Comparison of ENCODE assay signal across 1 cellular context in genomic region chr7:123622660-123623386, GRCh38.
TF ChIP-seq lines count a peak whose summit lies in the region.

No MANE protein-coding gene starts in this region.

TF ChIP-seq in liver, 16 proteins besides CTCF, POLR2A, EP300 and RAD21 (continued from another document):
- TF ChIP-seq ZBTB33 (IDR thresholded peaks at IDR 0.05) (peak; percentile 14), ATF3 (IDR thresholded peaks at IDR 0.05) (peak; percentile 57), GABPA (IDR thresholded peaks at IDR 0.05 in 1 of 2, conservative IDR thresholded peaks at IDR 0.05 in 1 of 2) (no peak), RXRA (IDR thresholded peaks at IDR 0.05) (peak; percentile 44 to 68), MAX (IDR thresholded peaks at IDR 0.05) (peak; percentile 45)
